In the genomic region with DNA sequence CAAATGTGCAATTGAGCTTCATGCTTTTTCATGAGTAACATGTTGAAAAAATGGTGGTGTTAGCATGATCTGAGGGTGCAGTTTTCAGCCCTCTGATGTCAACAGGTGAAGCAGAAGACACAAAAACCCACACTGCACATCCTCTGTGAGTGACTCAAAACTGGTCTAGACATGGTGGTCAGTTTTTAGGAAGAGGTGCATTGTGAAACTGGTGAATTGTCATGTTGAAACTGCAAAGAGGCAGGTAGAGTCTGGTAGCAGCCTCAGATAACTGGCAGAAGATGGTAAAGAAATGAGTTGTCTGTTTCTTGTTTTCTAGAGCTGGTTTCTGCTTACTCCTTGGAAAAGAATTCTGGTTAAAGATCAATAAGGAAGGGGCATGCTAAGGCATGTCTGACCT, we compare ENCODE assay signal across 7 cellular contexts.
A peak's percentile ranks its signal among the peaks of the same experiment; 100 is the strongest.
DNase-seq lines count a peak whose midpoint lies in the region; ATAC-seq and TF ChIP-seq lines count a peak whose summit lies in the region.

No MANE protein-coding gene starts in this region.

- H3K27ac ChIP-seq in naive thymus-derived CD4-positive, alpha-beta T cell (ENCODE audit: low read depth, low read length) = no peak overlapping the region
- no peak overlapping the region for H3K27ac ChIP-seq in uterus

- no peak for TF ChIP-seq CTCF in uterus (IDR thresholded peaks at IDR 0.05)

- peak overlapping the region in 1 of 9 donors; percentile 83 for H3K27ac Mint-ChIP-seq in naive thymus-derived CD4-positive, alpha-beta T cell

- intact Hi-C loops in naive thymus-derived CD4-positive, alpha-beta T cell (cut with micrococcal nuclease) = loop anchor here in 1 of 2 donors (1.0 to 2.0 kb wide), 2 partner anchors 76 to 320 kb away; a partner anchor contains a TSS
- intact Hi-C loops in uterus (cut with DNase I; ENCODE audit: low total_unique reads) = no loop called here

- peaks cover 0 to 21% (median 0%) of the 10 kb centered on the region in 7 donors for H3K4me1 Mint-ChIP-seq in naive thymus-derived CD4-positive, alpha-beta T cell

- H3K4me3 Mint-ChIP-seq in naive thymus-derived CD4-positive, alpha-beta T cell = peak overlapping the region in 1 of 10 donors; percentile 50

- POLR2A ChIA-PET in naive thymus-derived CD4-positive, alpha-beta T cell (lab: Charles Lee) = no interaction called here

- ATAC-seq in GM19025 (IDR thresholded peaks at IDR 0.05; ENCODE audit: low read depth, unreplicated experiment) (peak; percentile 99), GM21737 (IDR thresholded peaks at IDR 0.05; ENCODE audit: unreplicated experiment) (peak; percentile 100), HG03521 (IDR thresholded peaks at IDR 0.05; ENCODE audit: unreplicated experiment) (peak; percentile 100)
- peak; percentile 46 for ATAC-seq in naive thymus-derived CD4-positive, alpha-beta T cell

- TF ChIP-seq POLR2A in uterus (IDR thresholded peaks at IDR 0.05) = no peak

- CTCF ChIA-PET in naive thymus-derived CD4-positive, alpha-beta T cell (lab: Charles Lee) = interaction anchor here (0.6 to 1.4 kb wide), 3 partner anchors 11 to 95 kb away, joined by 3 to 6 read pairs (median 5); no protein-coding TSS in a partner anchor

- no peak overlapping the region for H3K4me3 ChIP-seq in naive thymus-derived CD4-positive, alpha-beta T cell (ENCODE audit: low read length)
- H3K4me3 ChIP-seq in uterus = no peak overlapping the region

- no peaks in the 10 kb centered on the region for H3K4me1 ChIP-seq in naive thymus-derived CD4-positive, alpha-beta T cell (ENCODE audit: control insufficient read depth in 2 of 2, insufficient read depth in 2 of 2, low read length in 2 of 2)
- no peaks in the 10 kb centered on the region for H3K4me1 ChIP-seq in uterus

- H3K9me3 Mint-ChIP-seq in naive thymus-derived CD4-positive, alpha-beta T cell = peaks cover 0 to 34% (median 8%) of the 10 kb centered on the region in 11 donors

- peaks cover 0 to 6% (median 0%) of the 10 kb centered on the region in 5 donors for H3K27me3 Mint-ChIP-seq in naive thymus-derived CD4-positive, alpha-beta T cell

- H3K27me3 ChIP-seq in naive thymus-derived CD4-positive, alpha-beta T cell (ENCODE audit: control insufficient read depth in 2 of 2, insufficient read depth in 2 of 2, low read length in 2 of 2) = no peaks in the 10 kb centered on the region
- no peaks in the 10 kb centered on the region for H3K27me3 ChIP-seq in uterus

- DNase-seq in naive thymus-derived CD4-positive, alpha-beta T cell = peak in 1 of 9 donors; percentile 32
- DNase-seq in effector CD8-positive, alpha-beta T cell (lab: John Stamatoyannopoulos, UW) = no peak
- DNase-seq in KG1 (lab: John Stamatoyannopoulos, UW) = no peak
- no peak for DNase-seq in uterus

- no peaks in the 10 kb centered on the region for H3K36me3 ChIP-seq in naive thymus-derived CD4-positive, alpha-beta T cell (ENCODE audit: control insufficient read depth in 2 of 3, insufficient read depth in 3 of 3, low read length in 3 of 3)
- no peaks in the 10 kb centered on the region for H3K36me3 ChIP-seq in uterus

- no peaks in the 10 kb centered on the region for H3K9me3 ChIP-seq in naive thymus-derived CD4-positive, alpha-beta T cell (ENCODE audit: control insufficient read depth in 2 of 3, low read length in 3 of 3)
- no peaks in the 10 kb centered on the region for H3K9me3 ChIP-seq in uterus

- H3K36me3 Mint-ChIP-seq in naive thymus-derived CD4-positive, alpha-beta T cell = peaks cover 3 to 51% (median 10%) of the 10 kb centered on the region in 5 donors

Comparison
In these comparisons a context has a peak if more than half of its experiments do, and no peak if none do; other contexts are left out.
1. ATAC-seq: peak in every context shown above with its lines; median percentile 100 in GM21737; 100 in HG03521; 99 in GM19025; 46 in naive thymus-derived CD4-positive, alpha-beta T cell.